ENCODE assay signal across 28 cellular contexts in the genomic region with DNA sequence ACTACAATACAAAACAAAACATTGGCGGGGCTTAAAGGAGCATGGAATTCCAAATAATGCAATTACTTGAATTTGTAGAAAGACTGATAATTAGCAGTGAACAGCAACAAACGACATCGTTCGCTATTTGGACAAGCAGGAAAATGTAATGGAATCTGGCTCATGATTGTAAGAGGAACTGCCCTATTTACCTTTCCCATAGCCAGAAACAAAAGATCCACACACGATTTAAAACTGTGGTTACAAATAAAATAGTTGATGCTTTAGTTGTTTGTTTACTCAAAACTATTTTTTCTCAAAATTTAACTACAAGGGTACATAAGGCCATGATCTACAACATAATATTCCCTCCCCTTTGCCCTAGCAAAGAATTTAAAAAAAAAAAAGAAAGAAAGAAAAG. TPM values are rescaled to one million over a fixed set of nuclear protein-coding genes. Genes with fewer than 3 reads are reported as not detected.
DNase-seq lines count a peak whose midpoint lies in the region; ATAC-seq and TF ChIP-seq lines count a peak whose summit lies in the region.
"Had no signal": no experiment of that assay in that cellular context is flagged by ENCODE, and none has a peak within 500 bp of the region (broad histone marks: within the 10 kb centered on the region; RNA-seq: fewer than 3 reads in every experiment).

No MANE protein-coding gene starts in this region.

- DNase-seq in PC-9 = peak in 1 of 2 experiments; percentile 84
- DNase-seq in dorsolateral prefrontal cortex = no peak
- no peak for DNase-seq in osteoblast (ENCODE audit: insufficient read length, low spot score, missing footprints)
- DNase-seq in AML-193 (lab: John Stamatoyannopoulos, UW) = no peak
- DNase-seq in brain microvascular endothelial cell = no peak
- DNase-seq: activated CD4-positive, alpha-beta T cell treated with anti-CD3 and anti-CD28 coated beads, Interleukin-2, amount 10 ng/mL, durations not matched to agents 7 days and 5 days; activated gamma-delta T cell; activated naive CD8-positive, alpha-beta T cell treated with anti-CD3 and anti-CD28 coated beads, Interleukin-2, amount 10 ng/mL, durations not matched to agents 7 days and 5 days; activated T-cell treated with anti-CD3 and anti-CD28 coated beads, Interleukin-2, amount 50 U/mL, for 24 hours; DMS79; effector CD4-positive, alpha-beta T cell; GDM1; H7; heart right ventricle; NCI-H1436; NCI-H2107; NCI-H510A treated with DMSO at 0.1 percent for 48 hours; NK-92 treated with Interleukin-12 subunit alpha and Interleukin-12 subunit beta, amount 100 ng/mL, for 24 hours; SHP77; stimulated activated CD8-positive, alpha-beta memory T cell treated with anti-CD3 and anti-CD28 coated beads, Interleukin-4, amount 100 ng/mL, for 48 hours; T1000 had no signal

- 0 out of 2 replicates have a peak overlapping the region, but pooled peaks have one; percentile 10 for H3K4me3 ChIP-seq in ACC112 (ENCODE audit: low read depth, low read length)
- H3K4me3 ChIP-seq in PC-9 = peak overlapping the region; percentile 47
- H3K4me3 ChIP-seq in dorsolateral prefrontal cortex = peak overlapping the region in 34 of 59 donors; percentile 3 to 46 (median 28)
- H3K4me3 ChIP-seq in osteoblast (ENCODE audit: insufficient read depth, low read length) = peak overlapping the region; percentile 31
- H3K4me3 ChIP-seq in brain microvascular endothelial cell (ENCODE audit: low read depth, low read length) = no peak overlapping the region
- H3K4me3 ChIP-seq: BLaER1 treated with 17β-estradiol and CSF1 and Interleukin-3, amounts not matched to agents 10 nM and 100 nM; heart right ventricle had no signal

- intact Hi-C loops in PC-9 (cut with micrococcal nuclease; ENCODE audit: unreplicated experiment) (loop anchor here (1.0 to 2.0 kb wide), 4 partner anchors 33 to 179 kb away; a partner anchor contains a TSS), dorsolateral prefrontal cortex (cut with DNase I) (no loop called here)

- H3K9me2 ChIP-seq in PC-9 (ENCODE audit: insufficient read depth) = no peaks in the 10 kb centered on the region

- no peaks in the 10 kb centered on the region for H3K27me3 ChIP-seq in ACC112 (ENCODE audit: insufficient read depth, low read length)
- no peaks in the 10 kb centered on the region for H3K27me3 ChIP-seq in PC-9 (ENCODE audit: insufficient read depth, low read depth)
- no peaks in the 10 kb centered on the region for H3K27me3 ChIP-seq in dorsolateral prefrontal cortex
- H3K27me3 ChIP-seq in osteoblast (ENCODE audit: insufficient read depth, low read length) = no peaks in the 10 kb centered on the region
- H3K27me3 ChIP-seq in brain microvascular endothelial cell (replicated peaks) = no peaks in the 10 kb centered on the region
- H3K27me3 ChIP-seq: BLaER1 treated with 17β-estradiol and CSF1 and Interleukin-3, amounts not matched to agents 10 nM and 100 nM; heart right ventricle; neutrophil; tibial nerve had no signal

- POLR2A ChIA-PET in PC-9 (lab: Charles Lee; ENCODE audit: unreplicated experiment) = no interaction called here

- H3F3A ChIP-seq in PC-9 (ENCODE audit: insufficient read depth, low read depth) = peaks cover 20% of the 10 kb centered on the region

- peaks cover 23% of the 10 kb centered on the region for H3K4me1 ChIP-seq in ACC112 (ENCODE audit: control insufficient read depth, insufficient read depth, low read length, unreplicated experiment)
- peaks cover 21% of the 10 kb centered on the region for H3K4me1 ChIP-seq in PC-9 (replicated peaks; ENCODE audit: insufficient read depth)
- H3K4me1 ChIP-seq in osteoblast (ENCODE audit: insufficient read depth, low read length) = no peaks in the 10 kb centered on the region

- no peak for ATAC-seq in HG03097 (IDR thresholded peaks at IDR 0.05; ENCODE audit: low FRiP score, unreplicated experiment)
- no peak for ATAC-seq in HG02759 (IDR thresholded peaks at IDR 0.05; ENCODE audit: unreplicated experiment)
- ATAC-seq: heart right ventricle had no signal

- H3K4me2 ChIP-seq in PC-9 (peak overlapping the region; percentile 86), osteoblast (ENCODE audit: insufficient read depth, low read length) (peak overlapping the region; percentile 49)
- H3K4me2 ChIP-seq: BLaER1 treated with 17β-estradiol and CSF1 and Interleukin-3, amounts not matched to agents 10 nM and 100 nM; KMS-11 had no signal

- H3K9me3 ChIP-seq in PC-9 (ENCODE audit: insufficient read depth, low read depth) (no peaks in the 10 kb centered on the region), osteoblast (ENCODE audit: low read depth, low read length) (no peaks in the 10 kb centered on the region)
- H3K9me3 ChIP-seq: neutrophil, tibial nerve had no signal

- H3K79me2 ChIP-seq in ACC112 (ENCODE audit: control insufficient read depth, insufficient read depth, low read length, unreplicated experiment) = no peaks in the 10 kb centered on the region
- H3K79me2 ChIP-seq in PC-9 (ENCODE audit: low read depth) = no peaks in the 10 kb centered on the region
- H3K79me2 ChIP-seq in osteoblast (ENCODE audit: insufficient read depth, low read length) = no peaks in the 10 kb centered on the region

- in situ Hi-C loops in brain microvascular endothelial cell (cut with HindIII; ENCODE audit: low pct_ligation_motif_present, low sequenced_read_pairs) = no loop called here

- H2AFZ ChIP-seq in ACC112 (ENCODE audit: low read length, unreplicated experiment) (peak overlapping the region; percentile 25), PC-9 (peak overlapping the region; percentile 70), osteoblast (ENCODE audit: low read length) (peak overlapping the region; percentile 67)

- TSS peak; percentile 94 for BruUV-seq in PC-9 (replicated peaks; lab: Mats Ljungman, UMichigan)

- H3K27ac ChIP-seq in ACC112 (ENCODE audit: low read depth, low read length) = no peak overlapping the region
- H3K27ac ChIP-seq in PC-9 = peak overlapping the region; percentile 97
- no peak overlapping the region for H3K27ac ChIP-seq in dorsolateral prefrontal cortex
- no peak overlapping the region for H3K27ac ChIP-seq in osteoblast (ENCODE audit: low read depth, low read length)
- H3K27ac ChIP-seq in brain microvascular endothelial cell = no peak overlapping the region
- H3K27ac ChIP-seq: BLaER1 treated with 17β-estradiol and CSF1 and Interleukin-3, amounts not matched to agents 10 nM and 100 nM; heart right ventricle; KMS-11; neutrophil had no signal

- H4K20me1 ChIP-seq in PC-9 (ENCODE audit: insufficient read depth) (no peaks in the 10 kb centered on the region), osteoblast (ENCODE audit: insufficient read depth, low read length) (no peaks in the 10 kb centered on the region)
- H4K20me1 ChIP-seq: BLaER1 treated with 17β-estradiol and CSF1 and Interleukin-3, amounts not matched to agents 10 nM and 100 nM had no signal

- CTCF ChIA-PET in PC-9 (lab: Charles Lee) = no interaction called here

- H3K36me3 ChIP-seq in ACC112 (ENCODE audit: insufficient read depth, low read length) (no peaks in the 10 kb centered on the region), PC-9 (ENCODE audit: low read depth) (no peaks in the 10 kb centered on the region), osteoblast (ENCODE audit: insufficient read depth, low read length) (no peaks in the 10 kb centered on the region), brain microvascular endothelial cell (replicated peaks) (no peaks in the 10 kb centered on the region)
- H3K36me3 ChIP-seq: BLaER1 treated with 17β-estradiol and CSF1 and Interleukin-3, amounts not matched to agents 10 nM and 100 nM; heart right ventricle; neutrophil; tibial nerve had no signal

- TF ChIP-seq CTCF in PC-9 (conservative IDR thresholded peaks at IDR 0.05) (no peak), dorsolateral prefrontal cortex (IDR thresholded peaks at IDR 0.05 in 54 of 56, conservative IDR thresholded peaks at IDR 0.05 in 2 of 56; ENCODE audit: low read depth in 1 of 56, partially characterized antibody in 56 of 56) (no peak), osteoblast (IDR thresholded peaks at IDR 0.05; ENCODE audit: extremely low read depth, low read depth, low read length) (no peak), brain microvascular endothelial cell (IDR thresholded peaks at IDR 0.05; ENCODE audit: low read depth, low read length, missing control alignments) (no peak)

RNA-seq across cellular contexts. Expression of a gene that starts 38.1 kb away (rescaled TPM):
- 14.3 and 16.8 TPM in 2 replicates for total RNA-seq in PC-9 (2021)
- 10 to 100 TPM; 15.2 to 42.3 (median 25.8) TPM for total RNA-seq in dorsolateral prefrontal cortex
- total RNA-seq in osteoblast = 11.2 and 15.6 TPM in 2 replicates

RNA-seq across cellular contexts. Expression of a gene that starts 45.3 kb away (rescaled TPM):
- 20.9 and 21.0 TPM in 2 replicates for total RNA-seq in PC-9 (2021)
- total RNA-seq in dorsolateral prefrontal cortex = 10 to 100 TPM; 11.8 to 30.4 (median 19.8) TPM
- total RNA-seq in osteoblast = 33.6 and 38.7 TPM in 2 replicates
